In genomic region chr7:75400575-75400974, GRCh38 we compare ENCODE assay signal across 8 cellular contexts. TPM values are rescaled to one million over a fixed set of nuclear protein-coding genes. Genes with fewer than 3 reads are reported as not detected.
A peak's percentile ranks its signal among the peaks of the same experiment; 100 is the strongest.
DNase-seq lines count a peak whose midpoint lies in the region; ATAC-seq, FAIRE-seq and TF ChIP-seq lines count a peak whose summit lies in the region.
"Not testable (repeated sequence)": the region's sequence is repeated elsewhere in the genome, so short reads cannot be mapped to it uniquely, and the experiment has no call there.

No MANE protein-coding gene starts in this region.

- no CpG with 5 or more reads among the region's 6 CpGs for WGBS in GM12878 (ENCODE audit: insufficient coverage, insufficient replicate concordance, low lambda C conversion rate, missing lambda C conversion rate)

- not testable (repeated sequence) for H3K27me3 ChIP-seq in GM12878 (replicated peaks in 1 of 2; ENCODE audit: control insufficient read depth in 2 of 2, insufficient read depth in 2 of 2, low read length in 1 of 2)

- BruUV-seq in GM12878 (replicated peaks; lab: Mats Ljungman, UMichigan) = not testable (repeated sequence)

- H3K36me3 ChIP-seq in GM12878 (ENCODE audit: control insufficient read depth in 2 of 2, insufficient read depth in 2 of 2, low read length in 1 of 2) = not testable (repeated sequence)

- TF ChIP-seq EP300 in GM12878 (IDR thresholded peaks at IDR 0.05; ENCODE audit: borderline replicate concordance in 1 of 2, control insufficient read depth in 1 of 2, low read depth in 2 of 2, low read length in 2 of 2) = not testable (repeated sequence)

- CTCF ChIA-PET in activated CD4-positive, alpha-beta T cell treated with anti-CD3 and anti-CD28 coated beads for 36 hours (lab: Charles Lee); GM12878 (lab: Yijun Ruan, JAX): not testable (repeated sequence)

- H2AFZ ChIP-seq in GM12878 (ENCODE audit: control insufficient read depth, low read depth, low read length) = not testable (repeated sequence)

- in situ Hi-C loops in GM12878 (cut with MboI) = not testable (repeated sequence)

- TF ChIP-seq CTCF in GM12878 (IDR thresholded peaks at IDR 0.05 in 2 of 3, conservative IDR thresholded peaks at IDR 0.05 in 1 of 3; ENCODE audit: control insufficient read depth in 2 of 3, extremely low read depth in 1 of 3, insufficient read depth in 1 of 3, low read depth in 3 of 3, low read length in 3 of 3) = not testable (repeated sequence)

- FAIRE-seq in GM12878 (lab: Jason Lieb, UNC) = not testable (repeated sequence)

- H3K4me1 ChIP-seq in GM12878 (ENCODE audit: control insufficient read depth, insufficient read depth, low read length) = not testable (repeated sequence)

- DNase-seq in T-helper 17 cell; activated CD4-positive, alpha-beta T cell treated with anti-CD3 and anti-CD28 coated beads for 36 hours; activated naive CD4-positive, alpha-beta T cell treated with anti-CD3 and anti-CD28 coated beads, Interleukin-2, amount 50 U/mL, for 72 hours (ENCODE audit: low spot score in 2 of 2); GM12878 (ENCODE audit: low read depth, low spot score); memory B cell (ENCODE audit: low spot score in 2 of 2); stimulated activated naive B cell treated with anti-CD40 and anti-IgM and Interleukin-4, amounts not matched to agents 10 μg/mL and 1 μg/mL and 100 μg/mL, for 72 hours: not testable (repeated sequence)

- intact Hi-C loops in activated CD4-positive, alpha-beta T cell treated with anti-CD3 and anti-CD28 coated beads for 36 hours (cut with DNase I, micrococcal nuclease); GM12878 (cut with micrococcal nuclease; ENCODE audit: unreplicated experiment): not testable (repeated sequence)

- not testable (repeated sequence) for H3K9me3 Mint-ChIP-seq in activated CD4-positive, alpha-beta T cell treated with anti-CD3 and anti-CD28 coated beads for 36 hours (ENCODE audit: low read depth); activated T-helper 17 cell treated with anti-CD3 and anti-CD28 coated beads, Interleukin-2, amount 50 U/mL, for 72 hours; activated naive CD4-positive, alpha-beta T cell treated with anti-CD3 and anti-CD28 coated beads, Interleukin-2, amount 50 U/mL, for 72 hours; memory B cell; stimulated activated memory B cell treated with anti-CD40 and anti-IgM and Interleukin-4, amounts not matched to agents 10 μg/mL and 1 μg/mL and 100 μg/mL, for 72 hours; stimulated activated naive B cell treated with anti-CD40 and anti-IgM and Interleukin-4, amounts not matched to agents 10 μg/mL and 1 μg/mL and 100 μg/mL, for 72 hours

- not testable (repeated sequence) for H4K20me1 ChIP-seq in GM12878 (ENCODE audit: control insufficient read depth, insufficient read depth)

- H3K27ac ChIP-seq in GM12878 (ENCODE audit: control insufficient read depth, insufficient read depth) = not testable (repeated sequence)

- TF ChIP-seq POLR2A in GM12878 (IDR thresholded peaks at IDR 0.05; ENCODE audit: low read depth, low read length) = not testable (repeated sequence)

- H3K36me3 Mint-ChIP-seq in T-helper 17 cell (ENCODE audit: low read depth); activated CD4-positive, alpha-beta T cell treated with anti-CD3 and anti-CD28 coated beads for 36 hours (ENCODE audit: low read depth); activated T-helper 17 cell treated with anti-CD3 and anti-CD28 coated beads, Interleukin-2, amount 50 U/mL, for 72 hours (ENCODE audit: low read depth); activated naive CD4-positive, alpha-beta T cell treated with anti-CD3 and anti-CD28 coated beads, Interleukin-2, amount 50 U/mL, for 72 hours; memory B cell; stimulated activated memory B cell treated with anti-CD40 and anti-IgM and Interleukin-4, amounts not matched to agents 10 μg/mL and 1 μg/mL and 100 μg/mL, for 72 hours; stimulated activated naive B cell treated with anti-CD40 and anti-IgM and Interleukin-4, amounts not matched to agents 10 μg/mL and 1 μg/mL and 100 μg/mL, for 72 hours: not testable (repeated sequence)

- not testable (repeated sequence) for H3K4me3 Mint-ChIP-seq in T-helper 17 cell; activated CD4-positive, alpha-beta T cell treated with anti-CD3 and anti-CD28 coated beads for 36 hours; activated T-helper 17 cell treated with anti-CD3 and anti-CD28 coated beads, Interleukin-2, amount 50 U/mL, for 72 hours; memory B cell; stimulated activated memory B cell treated with anti-CD40 and anti-IgM and Interleukin-4, amounts not matched to agents 10 μg/mL and 1 μg/mL and 100 μg/mL, for 72 hours; stimulated activated naive B cell treated with anti-CD40 and anti-IgM and Interleukin-4, amounts not matched to agents 10 μg/mL and 1 μg/mL and 100 μg/mL, for 72 hours

- ATAC-seq in T-helper 17 cell (peak; percentile 51), GM12878 (peak; percentile 54), memory B cell (ENCODE audit: low read depth) (peak; percentile 38)
- peak; percentile 35 for ATAC-seq in activated CD4-positive, alpha-beta T cell treated with anti-CD3 and anti-CD28 coated beads for 36 hours
- ATAC-seq in activated T-helper 17 cell treated with anti-CD3 and anti-CD28 coated beads, Interleukin-2, amount 50 U/mL, for 72 hours (replicated peaks) = peak; percentile 56
- ATAC-seq in activated naive CD4-positive, alpha-beta T cell treated with anti-CD3 and anti-CD28 coated beads, Interleukin-2, amount 50 U/mL, for 72 hours = peak; percentile 21 to 38
- ATAC-seq in stimulated activated memory B cell treated with anti-CD40 and anti-IgM and Interleukin-4, amounts not matched to agents 10 μg/mL and 1 μg/mL and 100 μg/mL, for 72 hours = peak; percentile 50
- peak; percentile 27 to 44 for ATAC-seq in stimulated activated naive B cell treated with anti-CD40 and anti-IgM and Interleukin-4, amounts not matched to agents 10 μg/mL and 1 μg/mL and 100 μg/mL, for 72 hours (replicated peaks)

- not testable (repeated sequence) for H3K27me3 Mint-ChIP-seq in T-helper 17 cell; activated CD4-positive, alpha-beta T cell treated with anti-CD3 and anti-CD28 coated beads for 36 hours; activated T-helper 17 cell treated with anti-CD3 and anti-CD28 coated beads, Interleukin-2, amount 50 U/mL, for 72 hours; memory B cell; stimulated activated memory B cell treated with anti-CD40 and anti-IgM and Interleukin-4, amounts not matched to agents 10 μg/mL and 1 μg/mL and 100 μg/mL, for 72 hours; stimulated activated naive B cell treated with anti-CD40 and anti-IgM and Interleukin-4, amounts not matched to agents 10 μg/mL and 1 μg/mL and 100 μg/mL, for 72 hours

- not testable (repeated sequence) for H3K27ac Mint-ChIP-seq in T-helper 17 cell; activated CD4-positive, alpha-beta T cell treated with anti-CD3 and anti-CD28 coated beads for 36 hours; activated T-helper 17 cell treated with anti-CD3 and anti-CD28 coated beads, Interleukin-2, amount 50 U/mL, for 72 hours; activated naive CD4-positive, alpha-beta T cell treated with anti-CD3 and anti-CD28 coated beads, Interleukin-2, amount 50 U/mL, for 72 hours; memory B cell; stimulated activated memory B cell treated with anti-CD40 and anti-IgM and Interleukin-4, amounts not matched to agents 10 μg/mL and 1 μg/mL and 100 μg/mL, for 72 hours; stimulated activated naive B cell treated with anti-CD40 and anti-IgM and Interleukin-4, amounts not matched to agents 10 μg/mL and 1 μg/mL and 100 μg/mL, for 72 hours

- not testable (repeated sequence) for H3K4me3 ChIP-seq in GM12878

- H3K4me2 ChIP-seq in GM12878 (ENCODE audit: control insufficient read depth, insufficient read depth) = not testable (repeated sequence)

- H3K9ac ChIP-seq in GM12878 (ENCODE audit: control insufficient read depth, insufficient read depth, low read length) = not testable (repeated sequence)

- not testable (repeated sequence) for H3K4me1 Mint-ChIP-seq in T-helper 17 cell; activated CD4-positive, alpha-beta T cell treated with anti-CD3 and anti-CD28 coated beads for 36 hours; activated T-helper 17 cell treated with anti-CD3 and anti-CD28 coated beads, Interleukin-2, amount 50 U/mL, for 72 hours; memory B cell; stimulated activated memory B cell treated with anti-CD40 and anti-IgM and Interleukin-4, amounts not matched to agents 10 μg/mL and 1 μg/mL and 100 μg/mL, for 72 hours; stimulated activated naive B cell treated with anti-CD40 and anti-IgM and Interleukin-4, amounts not matched to agents 10 μg/mL and 1 μg/mL and 100 μg/mL, for 72 hours

- POLR2A ChIA-PET in activated CD4-positive, alpha-beta T cell treated with anti-CD3 and anti-CD28 coated beads for 36 hours (lab: Charles Lee); GM12878 (lab: Charles Lee): not testable (repeated sequence)

- H3K79me2 ChIP-seq in GM12878 (ENCODE audit: control insufficient read depth, insufficient read depth, low read length) = not testable (repeated sequence)

- SMC1A ChIA-PET in GM12878 (lab: Charles Lee; ENCODE audit: uncharacterized antibody, unreplicated experiment) = not testable (repeated sequence)

- not testable (repeated sequence) for H3K9me3 ChIP-seq in T-helper 17 cell (ENCODE audit: control insufficient read depth, low read length, poor library complexity, severe bottlenecking); GM12878 (replicated peaks; ENCODE audit: control insufficient read depth, insufficient read depth, low read length)

- not testable (repeated sequence) for TF ChIP-seq RAD21 in GM12878 (IDR thresholded peaks at IDR 0.05; ENCODE audit: insufficient read depth, low read depth, low read length)

- RAD21 ChIA-PET in GM12878 (lab: Charles Lee; ENCODE audit: unreplicated experiment) = not testable (repeated sequence)

RNA-seq across cellular contexts. Expression of gene TRIM73, which starts 5.1 kb away (rescaled TPM):
- 10 to 100 TPM; 13.7 to 19.4 TPM for total RNA-seq in T-helper 17 cell
- total RNA-seq in activated CD4-positive, alpha-beta T cell treated with anti-CD3 and anti-CD28 coated beads for 36 hours = 1 to 10 TPM; 2.0 to 3.6 TPM
- 1 to 10 TPM; 3.2 to 8.6 TPM for total RNA-seq in activated T-helper 17 cell treated with anti-CD3 and anti-CD28 coated beads, Interleukin-2, amount 50 U/mL, for 72 hours
- 1 to 10 TPM; 3.9 to 8.9 TPM for total RNA-seq in activated naive CD4-positive, alpha-beta T cell treated with anti-CD3 and anti-CD28 coated beads, Interleukin-2, amount 50 U/mL, for 72 hours
- 12.8 and 13.6 TPM in 2 replicates for total RNA-seq in GM12878 (2013; cell fraction: nucleolus; rRNA removed)
- total RNA-seq in GM12878 (2014; rRNA removed) = 0.71 and 1.6 TPM in 2 replicates
- 0.32 and 0.76 TPM in 2 replicates for total RNA-seq in GM12878 (2014; rRNA removed; fragmentation: Illumina TruSeq; extraction: Trizol)
- 2.4 and 3.6 TPM in 2 replicates for total RNA-seq in GM12878 (2021)
- 0.62 TPM for polyA plus RNA-seq in GM12878 (2011; ENCODE audit: low read depth)
- 0.09 and 0.23 TPM in 2 replicates for polyA plus RNA-seq in GM12878 (2011; rRNA removed)
- polyA plus RNA-seq in GM12878 (2011; cell fraction: cytosol; rRNA removed) = 0.27 and 0.70 TPM in 2 replicates
- 4.0 and 6.6 TPM in 2 replicates for polyA plus RNA-seq in GM12878 (2011; cell fraction: nucleus; rRNA removed)
- 1.5 and 1.7 TPM in 2 replicates for polyA plus RNA-seq in GM12878 (2012)
- polyA plus RNA-seq in GM12878 (2014; fragmentation: Illumina TruSeq; extraction: Trizol) = 0.19 TPM in 1 of 2 replicates, not detected in the other
- polyA plus RNA-seq in GM12878 (2014; fragmentation: Nextera tagmentation; extraction: Ambion mirVana) = under 1 TPM in 1 of 2 experiments, not detected in 1; 0.16 TPM
- polyA plus RNA-seq in GM12878 (2014; rRNA removed) = 1.4 and 1.8 TPM in 2 replicates
- polyA plus RNA-seq in GM12878 (2016; fragmentation: Nextera tagmentation; extraction: Ambion mirVana) = under 1 TPM; 0.21 to 0.86 TPM
- 0.73 and 1.5 TPM in 2 replicates for polyA minus RNA-seq in GM12878 (2011; rRNA and poly(A)+ RNA removed)
- polyA minus RNA-seq in GM12878 (2011; cell fraction: cytosol; rRNA and poly(A)+ RNA removed) = 2.4 TPM in 1 of 2 replicates, not detected in the other
- 1.1 and 3.1 TPM in 2 replicates for polyA minus RNA-seq in GM12878 (2011; cell fraction: nucleus; rRNA and poly(A)+ RNA removed)
